8 cellular contexts compared by ENCODE assay signal in genomic region chr1:205121660-205122488, GRCh38. TPM values are rescaled to one million over a fixed set of nuclear protein-coding genes. Genes with fewer than 3 reads are reported as not detected.
DNase-seq lines count a peak whose midpoint lies in the region; ATAC-seq and TF ChIP-seq lines count a peak whose summit lies in the region.

Gene RBBP5, minus strand, starts transcription at chr1:205121978. Its CDS starts 105 bp downstream, at chr1:205121873.

- ATAC-seq in HG03457 (IDR thresholded peaks at IDR 0.05; ENCODE audit: unreplicated experiment), result peak; percentile 80
- ATAC-seq in left colon, result peak; percentile 98

- no peaks in the 10 kb centered on the region for H3K36me3 ChIP-seq in BJ (ENCODE audit: control insufficient read depth, insufficient read depth, low read length)

- H3K4me3 ChIP-seq in BJ (ENCODE audit: low read depth, low read length) (peak within 1 kb of the TSS; percentile 76), coronary artery (peak within 1 kb of the TSS; percentile 98)

- peak within 1 kb of the TSS; percentile 77 to 95 for H3K27ac ChIP-seq in coronary artery

- CTCF ChIA-PET in BJ (lab: Yijun Ruan, JAX), result interaction anchor here (0.7 to 5.1 kb wide), 14 partner anchors 13 to 238 kb away, joined by 3 to 32 read pairs (median 4); partner anchors contain the start of gene TMCC2

- intact Hi-C loops in left colon (cut with DNase I, micrococcal nuclease), result no loop called here

- no peaks in the 10 kb centered on the region for H3K27me3 ChIP-seq in BJ (ENCODE audit: control insufficient read depth, insufficient read depth, low read length)

- POLR2A ChIA-PET in BJ (lab: Charles Lee), result interaction anchor here (0.6 to 0.8 kb wide), 3 partner anchors 13 to 780 kb away, joined by 3 read pairs; no protein-coding TSS in a partner anchor

- DNase-seq in BJ (ENCODE audit: low read depth) (peak; percentile 86), GM19238 (ENCODE audit: insufficient read length, low spot score) (peak; percentile 79), NCI-H524 treated with DMSO at 0.1 percent for 48 hours (lab: John Stamatoyannopoulos, UW) (peak; percentile 86), coronary artery (ENCODE audit: low spot score) (peak; percentile 95), left colon (peak; percentile 93 to 96)
- DNase-seq in activated CD4-positive, alpha-beta T cell treated with anti-CD3 and anti-CD28 coated beads for 48 hours, result peak; percentile 96
- DNase-seq in stimulated activated CD4-positive, alpha-beta T cell treated with anti-CD3 and anti-CD28 coated beads, Interleukin-2, amount 100 ng/mL, for 24 hours, result peak; percentile 93 to 96

- TF ChIP-seq CTCF in BJ (IDR thresholded peaks at IDR 0.05; ENCODE audit: insufficient read depth, low read depth, low read length) (peak; percentile 92), coronary artery (IDR thresholded peaks at IDR 0.05) (peak; percentile 37)

RNA-seq across cellular contexts. Expression of gene RBBP5, which starts in this region (rescaled TPM):
- polyA plus RNA-seq in BJ (2011; rRNA removed), result 6.4 and 10.8 TPM in 2 replicates
- polyA minus RNA-seq in BJ (2011; rRNA and poly(A)+ RNA removed), result 7.9 and 8.8 TPM in 2 replicates
- total RNA-seq in left colon, result 10 to 100 TPM; 12.9 to 14.0 TPM

Comparison
In these comparisons a context has a peak if more than half of its experiments do, and no peak if none do; other contexts are left out.
1. Peak in every context shown above with its lines: DNase-seq, ATAC-seq, H3K4me3 ChIP-seq and H3K27ac ChIP-seq.